Comparison of ENCODE assay signal across 3 cellular contexts in the genomic region with DNA sequence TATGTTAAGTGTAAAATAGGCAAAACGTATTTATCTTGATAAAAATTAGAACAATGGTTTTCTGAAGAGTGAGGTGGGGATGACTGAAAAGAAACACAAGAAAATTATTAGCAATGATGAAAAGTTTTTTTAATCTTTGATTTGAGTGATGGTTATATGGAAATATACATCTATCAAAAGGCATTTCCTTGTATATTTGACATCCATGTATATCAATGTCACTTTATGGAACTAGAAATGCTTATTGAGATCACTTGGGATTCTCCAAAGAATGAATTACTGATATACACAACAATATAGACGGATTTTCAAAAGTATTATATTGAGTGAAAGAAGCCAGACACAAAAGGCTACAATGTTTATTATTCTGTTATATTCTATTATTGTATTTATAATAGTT.
"Had no signal": no experiment of that assay in that cellular context is flagged by ENCODE, and none has a peak within 500 bp of the region (broad histone marks: within the 10 kb centered on the region; RNA-seq: fewer than 3 reads in every experiment).

No MANE protein-coding gene starts in this region.

- H3K4me3 ChIP-seq: GM12878 had no signal

- DNase-seq: GDM1, GF-D8 had no signal
